10 cellular contexts compared by ENCODE assay signal in the genomic region with DNA sequence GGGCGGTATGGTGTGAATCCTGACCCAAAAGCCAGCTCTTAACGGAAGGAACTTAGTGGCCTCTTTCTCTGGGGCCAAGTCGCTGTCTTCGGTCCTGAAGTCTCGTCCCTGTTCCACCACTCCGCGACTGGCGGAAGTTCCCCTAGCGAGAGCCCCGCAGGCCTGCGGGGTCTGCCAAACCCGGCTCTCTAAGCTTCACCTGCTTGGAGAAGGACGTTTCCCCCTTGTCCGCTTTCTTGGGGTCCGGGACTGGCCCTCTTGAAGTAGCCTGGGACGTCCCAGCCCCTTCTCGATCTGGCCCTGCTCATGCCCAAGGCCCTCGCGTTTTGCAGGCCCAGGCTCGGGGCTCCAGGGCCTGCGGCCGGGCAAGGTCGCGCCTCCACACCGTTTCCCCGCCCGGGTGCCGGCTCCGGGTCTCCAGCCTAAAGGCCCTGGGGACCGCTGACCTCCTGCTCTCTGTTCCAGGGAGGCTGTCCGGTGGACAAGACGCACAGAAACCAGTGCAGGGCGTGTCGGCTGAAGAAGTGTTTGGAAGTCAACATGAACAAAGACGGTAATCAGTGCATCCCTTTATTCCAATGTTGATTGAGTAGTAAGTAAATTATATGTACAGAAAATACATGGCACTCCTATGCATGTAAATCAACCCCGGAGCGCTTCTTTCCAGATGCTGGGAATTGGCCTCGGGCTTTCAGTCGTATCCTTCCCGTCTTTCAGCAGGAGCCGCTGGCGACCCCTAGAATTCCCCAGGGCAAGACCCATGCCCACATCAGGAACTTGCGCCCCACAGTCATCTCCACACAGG. TPM values are rescaled to one million over a fixed set of nuclear protein-coding genes. Genes with fewer than 3 reads are reported as not detected.
A peak's percentile ranks its signal among the peaks of the same experiment; 100 is the strongest.
DNase-seq lines count a peak whose midpoint lies in the region; ATAC-seq and TF ChIP-seq lines count a peak whose summit lies in the region.
"Had no signal": no experiment of that assay in that cellular context is flagged by ENCODE, and none has a peak within 500 bp of the region (broad histone marks: within the 10 kb centered on the region; RNA-seq: fewer than 3 reads in every experiment).

No MANE protein-coding gene starts in this region.

- intact Hi-C loops in OCI-LY7 (cut with micrococcal nuclease; ENCODE audit: unreplicated experiment) = no loop called here

- no peak overlapping the region for H3K27ac ChIP-seq in OCI-LY7 (ENCODE audit: low read depth, low read length, poor library complexity, severe bottlenecking)
- H3K27ac ChIP-seq: epithelial cell of prostate had no signal

- no peak for TF ChIP-seq CTCF in OCI-LY7 (conservative IDR thresholded peaks at IDR 0.05; ENCODE audit: low read length)

- DNase-seq in activated gamma-delta T cell treated with Interleukin-2 at 50 U/mL for 16 hours (peak; percentile 30), activated gamma-delta T cell (lab: John Stamatoyannopoulos, UW) (no peak), cortex of kidney (lab: John Stamatoyannopoulos, UW) (no peak), OCI-LY7 (ENCODE audit: low spot score) (no peak)
- peak; percentile 31 for DNase-seq in activated naive CD4-positive, alpha-beta T cell treated with anti-CD3 and anti-CD28 coated beads, Interleukin-2, amount 50 U/mL, for 16 hours
- no peak for DNase-seq in stimulated activated naive B cell treated with anti-CD40 and anti-IgM and Interleukin-4, amounts not matched to agents 10 μg/mL and 1 μg/mL and 100 μg/mL, for 72 hours

- H3K27me3 Mint-ChIP-seq in stimulated activated naive B cell treated with anti-CD40 and anti-IgM and Interleukin-4, amounts not matched to agents 10 μg/mL and 1 μg/mL and 100 μg/mL, for 72 hours = peaks cover 76 to 85% of the 10 kb centered on the region in 2 donors

- H3K4me3 ChIP-seq in iPS-15b (ENCODE audit: low read depth, low read length) (peak overlapping the region; percentile 52), OCI-LY7 (ENCODE audit: low read depth, low read length, poor library complexity, severe bottlenecking) (no peak overlapping the region)

- peaks cover 95% of the 10 kb centered on the region for H3K27me3 ChIP-seq in iPS-15b (ENCODE audit: control insufficient read depth, insufficient read depth, low read length)

- ATAC-seq in stimulated activated naive B cell treated with anti-CD40 and anti-IgM and Interleukin-4, amounts not matched to agents 10 μg/mL and 1 μg/mL and 100 μg/mL, for 72 hours (replicated peaks) = peak; percentile 50 to 53
- ATAC-seq in GM18909 (IDR thresholded peaks at IDR 0.05; ENCODE audit: poor library complexity, unreplicated experiment) = no peak

- no peak overlapping the region for H2AFZ ChIP-seq in OCI-LY7 (ENCODE audit: low read length)

- POLR2A ChIA-PET in OCI-LY7 (lab: Charles Lee) = no interaction called here

- H3K9me3 ChIP-seq in iPS-15b (ENCODE audit: control insufficient read depth, insufficient read depth, low read length) (no peaks in the 10 kb centered on the region), OCI-LY7 (ENCODE audit: low read length) (no peaks in the 10 kb centered on the region)

- no peaks in the 10 kb centered on the region for H3K36me3 ChIP-seq in iPS-15b (ENCODE audit: control insufficient read depth, insufficient read depth, low read length)
- H3K36me3 ChIP-seq in OCI-LY7 (ENCODE audit: insufficient read depth, low read length) = no peaks in the 10 kb centered on the region

- peaks cover 0 to 1% of the 10 kb centered on the region in 2 donors for H3K9me3 Mint-ChIP-seq in stimulated activated naive B cell treated with anti-CD40 and anti-IgM and Interleukin-4, amounts not matched to agents 10 μg/mL and 1 μg/mL and 100 μg/mL, for 72 hours

- CTCF ChIA-PET in OCI-LY7 (lab: Charles Lee; ENCODE audit: unreplicated experiment) = no interaction called here

- H3K9me2 ChIP-seq in OCI-LY7 (ENCODE audit: insufficient read depth, low read length) = no peaks in the 10 kb centered on the region

- peak overlapping the region in 1 of 2 donors; percentile 59 for H3K4me3 Mint-ChIP-seq in stimulated activated naive B cell treated with anti-CD40 and anti-IgM and Interleukin-4, amounts not matched to agents 10 μg/mL and 1 μg/mL and 100 μg/mL, for 72 hours

- BruUV-seq in OCI-LY7 (replicated peaks; lab: Mats Ljungman, UMichigan) = no TSS peak

- no peaks in the 10 kb centered on the region for H4K20me1 ChIP-seq in OCI-LY7 (ENCODE audit: insufficient read depth, low read length)

- H3K27ac Mint-ChIP-seq in stimulated activated naive B cell treated with anti-CD40 and anti-IgM and Interleukin-4, amounts not matched to agents 10 μg/mL and 1 μg/mL and 100 μg/mL, for 72 hours = peak overlapping the region; percentile 87

- no peaks in the 10 kb centered on the region for H3K79me2 ChIP-seq in OCI-LY7 (ENCODE audit: insufficient read depth, low read depth, low read length)

- no peak overlapping the region for H3K4me2 ChIP-seq in OCI-LY7 (ENCODE audit: low read length)

- peaks cover 30 to 43% of the 10 kb centered on the region in 2 donors for H3K4me1 Mint-ChIP-seq in stimulated activated naive B cell treated with anti-CD40 and anti-IgM and Interleukin-4, amounts not matched to agents 10 μg/mL and 1 μg/mL and 100 μg/mL, for 72 hours

- no peak overlapping the region for H3K9ac ChIP-seq in iPS-15b (ENCODE audit: low read depth, low read length)

- H3K36me3 Mint-ChIP-seq in stimulated activated naive B cell treated with anti-CD40 and anti-IgM and Interleukin-4, amounts not matched to agents 10 μg/mL and 1 μg/mL and 100 μg/mL, for 72 hours = peaks cover 0 to 2% of the 10 kb centered on the region in 2 donors

- H3K4me1 ChIP-seq in iPS-15b (ENCODE audit: control insufficient read depth, insufficient read depth, low read length) (peaks cover 14% of the 10 kb centered on the region), OCI-LY7 (ENCODE audit: insufficient read depth, low read length, poor library complexity, severe bottlenecking) (peaks cover 7% of the 10 kb centered on the region)

RNA-seq across cellular contexts. Expression of gene NR2E1, which starts 8.8 kb away (rescaled TPM):
- not detected in 2 replicates for total RNA-seq in OCI-LY7 (2014; rRNA removed; shearing (Covaris generic))
- total RNA-seq in OCI-LY7 (2022) = not detected in 2 replicates
- total RNA-seq: activated CD8-positive, alpha-beta memory T cell treated with anti-CD3 and anti-CD28 coated beads for 36 hours had no signal

Comparison
In these comparisons a context has a peak if more than half of its experiments do, and no peak if none do; other contexts are left out.
1. DNase-seq: peak in activated gamma-delta T cell treated with Interleukin-2 at 50 U/mL for 16 hours (single experiment) and activated naive CD4-positive, alpha-beta T cell treated with anti-CD3 and anti-CD28 coated beads, Interleukin-2, amount 50 U/mL, for 16 hours (single experiment); none in activated gamma-delta T cell (single experiment), stimulated activated naive B cell treated with anti-CD40 and anti-IgM and Interleukin-4, amounts not matched to agents 10 μg/mL and 1 μg/mL and 100 μg/mL, for 72 hours (single experiment), cortex of kidney (single experiment) and OCI-LY7 (single experiment).